ENCODE assay signal across 16 cellular contexts in the genomic region with DNA sequence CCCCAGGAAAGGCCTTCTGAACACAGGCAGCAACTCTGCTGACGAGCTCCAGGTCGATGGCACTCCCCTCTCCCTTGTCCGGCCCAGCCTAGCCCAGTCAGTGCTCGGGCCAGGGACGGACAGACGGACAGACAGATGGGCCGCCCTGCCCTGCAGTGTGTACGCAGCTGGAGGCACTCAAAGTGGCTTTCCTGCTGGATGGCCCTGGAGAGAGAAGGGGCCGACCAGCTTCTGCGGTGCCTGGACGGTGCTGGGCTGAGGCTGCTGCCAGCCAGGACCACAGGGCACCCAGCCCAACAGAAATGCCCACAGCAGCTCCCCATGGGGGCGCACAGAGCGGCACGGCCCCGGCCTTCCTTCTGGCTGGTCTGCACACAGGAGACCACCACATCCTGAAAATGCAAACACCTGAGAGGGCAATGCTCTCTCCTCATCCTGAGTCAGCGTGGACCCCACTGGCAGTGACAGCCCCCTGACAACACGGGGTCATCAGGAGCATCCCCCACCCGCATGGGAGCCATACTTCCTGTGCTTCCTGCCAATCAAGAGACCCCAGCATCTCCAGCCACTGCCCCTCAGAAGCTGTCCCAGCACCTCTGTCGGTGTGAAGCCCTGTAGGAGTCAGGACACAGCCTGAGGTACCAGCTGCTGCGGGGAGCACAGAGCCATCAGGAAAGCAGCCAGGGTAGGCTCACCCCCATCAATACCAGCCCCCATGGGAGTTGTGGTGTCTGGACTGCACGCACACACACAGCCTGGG. TPM values are rescaled to one million over a fixed set of nuclear protein-coding genes. Genes with fewer than 3 reads are reported as not detected.
A peak's percentile ranks its signal among the peaks of the same experiment; 100 is the strongest.
DNase-seq lines count a peak whose midpoint lies in the region; ATAC-seq, FAIRE-seq and TF ChIP-seq lines count a peak whose summit lies in the region.
"Had no signal": no experiment of that assay in that cellular context is flagged by ENCODE, and none has a peak within 500 bp of the region (broad histone marks: within the 10 kb centered on the region; RNA-seq: fewer than 3 reads in every experiment).

No MANE protein-coding gene starts in this region.

- H2AK5ac ChIP-seq in mesenchymal stem cell (ENCODE audit: low read length, severe bottlenecking) = no peak overlapping the region

- peaks cover 82% of the 10 kb centered on the region for H3K79me1 ChIP-seq in mesenchymal stem cell (replicated peaks; ENCODE audit: low read length, poor library complexity, severe bottlenecking)

- ATAC-seq in RWPE2 (ENCODE audit: low read depth) (no peak), GM19324 (IDR thresholded peaks at IDR 0.05; ENCODE audit: low FRiP score, unreplicated experiment) (no peak), HG03439 (IDR thresholded peaks at IDR 0.05; ENCODE audit: unreplicated experiment) (no peak)

- TF ChIP-seq POLR2A in thyroid gland (IDR thresholded peaks at IDR 0.05) = no peak

- intact Hi-C loops in thyroid gland (cut with DNase I) = no loop called here

- H3K14ac ChIP-seq in mesenchymal stem cell (ENCODE audit: low read length in 2 of 2) = peak overlapping the region in 1 of 2 experiments; percentile 41

- H2BK5ac ChIP-seq in mesenchymal stem cell (ENCODE audit: low read depth, low read length, poor library complexity, severe bottlenecking) = no peak overlapping the region

- no peak overlapping the region for H2BK12ac ChIP-seq in mesenchymal stem cell (ENCODE audit: low read length in 2 of 2)

- no peak overlapping the region for H3K18ac ChIP-seq in mesenchymal stem cell (ENCODE audit: low read depth in 1 of 2, low read length in 2 of 2)

- H2AFZ ChIP-seq in mesenchymal stem cell (ENCODE audit: low read depth, low read length) = no peak overlapping the region
- H2AFZ ChIP-seq: GM23248 had no signal

- WGBS in mesenchymal stem cell = 94% methylated on average over 21 of the region's 21 CpGs
- 80% methylated on average over 10 to 13 of the region's 21 CpGs for WGBS in thyroid gland, 2 donors

- H3K23ac ChIP-seq in mesenchymal stem cell (ENCODE audit: low read length in 2 of 2) = no peak overlapping the region

- TF ChIP-seq CTCF in RWPE2 (IDR thresholded peaks at IDR 0.05; ENCODE audit: poor library complexity, severe bottlenecking) (no peak), coronary artery (IDR thresholded peaks at IDR 0.05) (no peak), thyroid gland (IDR thresholded peaks at IDR 0.05) (no peak), D721Med (IDR thresholded peaks at IDR 0.05; ENCODE audit: insufficient read depth, missing control alignments) (no peak)

- no peak overlapping the region for H2BK120ac ChIP-seq in mesenchymal stem cell (ENCODE audit: low read depth, low read length)

- H3K4me3 ChIP-seq in RWPE2 (ENCODE audit: severe bottlenecking) (no peak overlapping the region), coronary artery (peak overlapping the region; percentile 77), mesenchymal stem cell (ENCODE audit: insufficient read depth in 1 of 2, low read depth in 1 of 2, low read length in 2 of 2) (peak overlapping the region in 1 of 2 experiments; percentile 14), thyroid gland (replicated peaks in 1 of 3) (no peak overlapping the region)
- H3K4me3 ChIP-seq: GM23248 had no signal

- H3K36me3 ChIP-seq in RWPE2 (ENCODE audit: low read depth) (no peaks in the 10 kb centered on the region), mesenchymal stem cell (ENCODE audit: control insufficient read depth in 1 of 2, insufficient read depth in 2 of 2, low read depth in 1 of 2, low read length in 2 of 2) (peaks cover 0 to 35% of the 10 kb centered on the region in 2 experiments), thyroid gland (no peaks in the 10 kb centered on the region)

- no peak overlapping the region for H3K4me2 ChIP-seq in mesenchymal stem cell (ENCODE audit: low read length, poor library complexity, severe bottlenecking)

- H2BK15ac ChIP-seq in mesenchymal stem cell (ENCODE audit: low read depth, poor library complexity, severe bottlenecking) = peak overlapping the region; percentile 6

- H3K27me3 ChIP-seq in RWPE2 (ENCODE audit: insufficient read depth, poor library complexity, severe bottlenecking) (no peaks in the 10 kb centered on the region), mesenchymal stem cell (ENCODE audit: control insufficient read depth in 1 of 2, insufficient read depth in 1 of 2, low read length in 2 of 2) (no peaks in the 10 kb centered on the region), thyroid gland (no peaks in the 10 kb centered on the region)

- no peak overlapping the region for H3K27ac ChIP-seq in RWPE2 (ENCODE audit: poor library complexity, severe bottlenecking)
- H3K27ac ChIP-seq in coronary artery = peak overlapping the region; percentile 97 to 99
- no peak overlapping the region for H3K27ac ChIP-seq in mesenchymal stem cell (ENCODE audit: low read length, poor library complexity, severe bottlenecking)
- H3K27ac ChIP-seq in thyroid gland = peak overlapping the region in 2 of 3 donors; percentile 41 to 54
- H3K27ac ChIP-seq: GM23248 had no signal

- DNase-seq in RWPE2 (ENCODE audit: low spot score) = peak; percentile 44
- no peak for DNase-seq in coronary artery (ENCODE audit: low spot score)
- no peak for DNase-seq in mesenchymal stem cell
- DNase-seq in thyroid gland = no peak
- DNase-seq in D721Med (ENCODE audit: insufficient read length, low spot score) = no peak
- DNase-seq: activated B cell treated with CpG ODN at 0.5 μM for 24 hours; activated CD8-positive, alpha-beta memory T cell treated with anti-CD3 and anti-CD28 coated beads, Interleukin-2, amount 50 U/mL, for 4 hours; activated naive CD8-positive, alpha-beta T cell treated with anti-CD3 and anti-CD28 coated beads, Interleukin-2, amount 10 ng/mL, durations not matched to agents 7 days and 5 days; GM23248; NCI-H1048; NCI-H226; occipital lobe; OCI-M1 had no signal

- no peak overlapping the region for H3K4ac ChIP-seq in mesenchymal stem cell (ENCODE audit: low read depth in 1 of 2, low read length in 2 of 2)

- H3K4me1 ChIP-seq in RWPE2 (ENCODE audit: insufficient read depth, poor library complexity, severe bottlenecking) = no peaks in the 10 kb centered on the region
- peaks cover 40% of the 10 kb centered on the region for H3K4me1 ChIP-seq in mesenchymal stem cell (ENCODE audit: control insufficient read depth, insufficient read depth, low read depth, low read length)
- H3K4me1 ChIP-seq in thyroid gland = peaks cover 79 to 95% of the 10 kb centered on the region in 2 donors

- no peak overlapping the region for H4K8ac ChIP-seq in mesenchymal stem cell (ENCODE audit: low read length)

- no peak for FAIRE-seq in D721Med (lab: Jason Lieb, UNC)
- FAIRE-seq: GM18507 had no signal

- H3K9me3 ChIP-seq in RWPE2 (ENCODE audit: severe bottlenecking) (no peaks in the 10 kb centered on the region), mesenchymal stem cell (ENCODE audit: control insufficient read depth, low read length) (no peaks in the 10 kb centered on the region), thyroid gland (no peaks in the 10 kb centered on the region)

- H4K91ac ChIP-seq in mesenchymal stem cell (ENCODE audit: low read length) = no peak overlapping the region

- H3K9ac ChIP-seq in mesenchymal stem cell (ENCODE audit: low read length) = peak overlapping the region; percentile 49
- H3K9ac ChIP-seq: GM23248 had no signal

RNA-seq across cellular contexts. Expression of a gene that starts 0.7 kb away (rescaled TPM):
- polyA plus RNA-seq in mesenchymal stem cell (2013, experiment 1 of 2) = 10.6 TPM
- 10.7 TPM for polyA plus RNA-seq in mesenchymal stem cell (2013, experiment 2 of 2)
- total RNA-seq in thyroid gland = 10 to 100 TPM; 25.6 to 45.8 (median 30.1) TPM

Comparison
In these comparisons a context has a peak if more than half of its experiments do, and no peak if none do; other contexts are left out.
1. H3K27ac ChIP-seq: peak in coronary artery (2 of 2) and thyroid gland (2 of 3); none in RWPE2 (single experiment) and mesenchymal stem cell (single experiment).